In the genomic region with DNA sequence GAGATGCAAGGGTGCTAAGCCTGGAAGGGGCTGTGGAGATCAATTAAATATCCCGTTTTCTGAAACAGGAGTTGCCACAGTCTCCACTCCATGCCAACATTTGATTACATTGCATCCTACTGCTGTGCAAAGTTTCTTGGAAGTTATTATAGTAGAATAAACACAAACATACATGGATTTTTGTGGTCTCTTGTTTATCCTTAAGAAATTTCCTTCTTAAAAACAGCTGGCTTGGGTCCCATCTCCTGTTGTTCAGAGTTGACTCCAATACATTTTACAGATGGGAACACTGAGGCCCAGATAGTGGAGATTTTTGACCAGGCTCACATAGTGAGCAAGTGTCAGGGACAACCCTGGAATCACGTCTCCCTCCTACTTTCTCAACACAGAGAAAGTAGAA, we compare ENCODE assay signal across 6 cellular contexts.
"Had no signal": no experiment of that assay in that cellular context is flagged by ENCODE, and none has a peak within 500 bp of the region (broad histone marks: within the 10 kb centered on the region; RNA-seq: fewer than 3 reads in every experiment).

No MANE protein-coding gene starts in this region.

- H3K4me3 ChIP-seq: K562 had no signal

- ATAC-seq: HepG2, K562 had no signal

- DNase-seq: IMR-90, KBM-7, KG1 had no signal

- FAIRE-seq: HepG2, HTR-8/SVneo, K562 had no signal
